In the genomic region with DNA sequence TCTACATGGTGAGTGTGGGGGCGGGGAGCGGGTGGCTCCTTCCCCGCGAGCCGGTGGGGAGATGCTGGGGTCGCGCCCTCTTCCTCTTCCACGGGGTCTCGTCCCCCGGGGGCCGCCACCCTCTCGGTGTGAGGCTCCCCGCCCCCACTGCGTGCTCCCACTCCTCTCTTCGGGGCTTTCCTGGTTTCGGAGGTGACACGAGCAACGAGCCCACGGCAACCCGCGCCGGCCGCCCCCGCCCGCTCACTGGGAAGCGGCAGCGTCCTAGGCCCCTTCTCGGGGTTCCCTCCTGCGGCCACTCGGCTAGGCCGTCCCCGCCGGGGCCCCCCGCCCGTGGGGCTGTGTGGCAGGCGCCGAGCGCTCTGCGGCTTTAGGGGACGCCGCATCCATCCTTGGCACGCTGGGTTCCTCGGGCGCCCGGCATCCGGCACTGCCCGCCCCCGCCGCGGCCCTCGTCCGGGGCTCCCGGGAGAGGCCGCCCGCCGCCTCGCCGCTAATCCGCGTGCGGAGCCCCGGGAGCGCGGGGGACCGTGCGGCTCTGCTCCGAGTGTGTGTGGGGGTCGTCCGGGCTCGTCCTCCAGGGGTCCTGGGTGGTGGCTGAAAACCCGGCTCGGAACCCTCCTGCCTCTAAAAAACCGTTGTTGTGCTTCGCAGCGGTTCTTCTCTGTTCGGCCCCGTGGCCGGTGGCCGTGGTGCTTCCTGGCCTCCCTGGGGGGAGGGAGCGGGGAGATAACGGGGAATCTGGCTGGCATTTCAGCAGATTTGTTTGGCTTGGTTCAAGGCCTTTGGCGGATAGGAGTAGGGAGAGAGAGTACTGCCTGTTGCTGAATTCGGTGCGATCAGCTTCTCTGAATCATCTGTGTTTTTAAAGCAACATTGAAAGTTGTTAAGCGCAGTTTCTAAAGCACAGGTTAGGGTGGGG, we compare ENCODE assay signal across 8 cellular contexts. TPM values are rescaled to one million over a fixed set of nuclear protein-coding genes. Genes with fewer than 3 reads are reported as not detected.
A peak's percentile ranks its signal among the peaks of the same experiment; 100 is the strongest.
DNase-seq lines count a peak whose midpoint lies in the region; TF ChIP-seq lines count a peak whose summit lies in the region.

No MANE protein-coding gene starts in this region.

- no peaks in the 10 kb centered on the region for H3K9me3 ChIP-seq in MG63

- no peaks in the 10 kb centered on the region for H3K36me3 ChIP-seq in MG63

- H3K4me3 ChIP-seq in GM12875 (ENCODE audit: low read depth, low read length) (peak overlapping the region; percentile 95), MG63 (peak overlapping the region; percentile 79)

- peak overlapping the region; percentile 94 for H3K4me3 Mint-ChIP-seq in activated CD4-positive, alpha-beta T cell treated with anti-CD3 and anti-CD28 coated beads, Interleukin-2, amount 10 ng/mL, durations not matched to agents 24 days and 14 days

- H3K27me3 ChIP-seq in MG63: no peaks in the 10 kb centered on the region

- peaks cover 3% of the 10 kb centered on the region for H3K9me3 Mint-ChIP-seq in activated CD4-positive, alpha-beta T cell treated with anti-CD3 and anti-CD28 coated beads, Interleukin-2, amount 10 ng/mL, durations not matched to agents 24 days and 14 days

- TF ChIP-seq CTCF in GM12875 (IDR thresholded peaks at IDR 0.05; ENCODE audit: borderline replicate concordance, insufficient read depth, low read depth, low read length): no peak

- DNase-seq in HCEC 1CT (peak; percentile 65), MG63 (peak; percentile 57), dedifferentiated amniotic fluid mesenchymal stem cell (ENCODE audit: extremely low spot score) (peak; percentile 43), kidney tubule cell (ENCODE audit: low spot score) (peak; percentile 63), SHP77 treated with DMSO at 0.1 percent for 48 hours (lab: John Stamatoyannopoulos, UW) (no peak)
- DNase-seq in activated CD4-positive, alpha-beta T cell treated with anti-CD3 and anti-CD28 coated beads, Interleukin-2, amount 10 ng/mL, durations not matched to agents 24 days and 14 days: peak; percentile 88
- peak; percentile 46 for DNase-seq in stimulated activated CD4-positive, alpha-beta T cell treated with anti-CD3 and anti-CD28 coated beads, Interleukin-1b, Interleukin-23, amount 100 ng/mL, for 48 hours

- intact Hi-C loops in activated CD4-positive, alpha-beta T cell treated with anti-CD3 and anti-CD28 coated beads, Interleukin-2, amount 10 ng/mL, durations not matched to agents 24 days and 14 days (cut with micrococcal nuclease): loop anchor here (1.0 to 5.0 kb wide), 9 partner anchors 9 to 251 kb away; no protein-coding TSS in a partner anchor

- no peaks in the 10 kb centered on the region for H3K27me3 Mint-ChIP-seq in activated CD4-positive, alpha-beta T cell treated with anti-CD3 and anti-CD28 coated beads, Interleukin-2, amount 10 ng/mL, durations not matched to agents 24 days and 14 days

- H3K36me3 Mint-ChIP-seq in activated CD4-positive, alpha-beta T cell treated with anti-CD3 and anti-CD28 coated beads, Interleukin-2, amount 10 ng/mL, durations not matched to agents 24 days and 14 days (ENCODE audit: low read depth): peaks cover 22% of the 10 kb centered on the region

- H3K4me1 Mint-ChIP-seq in activated CD4-positive, alpha-beta T cell treated with anti-CD3 and anti-CD28 coated beads, Interleukin-2, amount 10 ng/mL, durations not matched to agents 24 days and 14 days: peaks cover 57% of the 10 kb centered on the region

- H3K27ac Mint-ChIP-seq in activated CD4-positive, alpha-beta T cell treated with anti-CD3 and anti-CD28 coated beads, Interleukin-2, amount 10 ng/mL, durations not matched to agents 24 days and 14 days: peak overlapping the region; percentile 97

RNA-seq across cellular contexts. Expression of gene PCNX1, which starts 1.0 kb away (rescaled TPM):
- 25.4 TPM in 2 replicates for total RNA-seq in MG63 (2014; rRNA removed; shearing (Covaris generic); ENCODE audit: low replicate concordance)
- total RNA-seq in activated CD4-positive, alpha-beta T cell treated with anti-CD3 and anti-CD28 coated beads, Interleukin-2, amount 10 ng/mL, durations not matched to agents 24 days and 14 days: 45.5 and 56.0 TPM in 2 replicates
